ENCODE assay signal across 14 cellular contexts in genomic region chr2:9141379-9141667, GRCh38.
"Had no signal": no experiment of that assay in that cellular context is flagged by ENCODE, and none has a peak within 500 bp of the region (broad histone marks: within the 10 kb centered on the region; RNA-seq: fewer than 3 reads in every experiment).

No MANE protein-coding gene starts in this region.

- FAIRE-seq: small intestine had no signal

- ATAC-seq: effector memory CD8-positive, alpha-beta T cell; left colon; left ventricle myocardium superior had no signal

- H3K4me3 ChIP-seq: esophagus squamous epithelium, lung, thyroid gland, upper lobe of left lung, uterus had no signal

- H3K36me3 Mint-ChIP-seq: naive B cell had no signal

- H3K27ac Mint-ChIP-seq: effector memory CD8-positive, alpha-beta T cell; nephron had no signal

- DNase-seq: effector memory CD8-positive, alpha-beta T cell; esophagus squamous epithelium; left ventricle myocardium superior; mesendoderm; naive B cell; stimulated activated CD4-positive, alpha-beta T cell treated with anti-CD3 and anti-CD28 coated beads, Interleukin-2, amount 100 ng/mL, for 48 hours; stimulated activated naive CD4-positive, alpha-beta T cell treated with Interleukin-2 at 50 U/mL for 16 hours; thyroid gland; upper lobe of left lung; uterus had no signal

- H3K4me1 Mint-ChIP-seq: nephron had no signal

- H3K27ac ChIP-seq: esophagus squamous epithelium, thyroid gland, upper lobe of left lung, uterus had no signal

- H3K27me3 ChIP-seq: thyroid gland, upper lobe of left lung, uterus had no signal

- H3K9me3 Mint-ChIP-seq: effector memory CD8-positive, alpha-beta T cell; naive B cell; nephron had no signal

- H3K4me3 Mint-ChIP-seq: effector memory CD8-positive, alpha-beta T cell; nephron had no signal

- H3K36me3 ChIP-seq: esophagus squamous epithelium, thyroid gland, upper lobe of left lung, uterus had no signal

- H3K9me3 ChIP-seq: esophagus squamous epithelium, thyroid gland, upper lobe of left lung, uterus had no signal
